Comparison of ENCODE assay signal across 1 cellular context in genomic region chr6:138568997-138569396, GRCh38.
TF ChIP-seq lines count a peak whose summit lies in the region.

No MANE protein-coding gene starts in this region.

TF ChIP-seq in GM23338, 12 proteins besides CTCF, POLR2A, EP300 and RAD21 (continued from another document):
- TF ChIP-seq ZNF462 (CRISPR knock-in tag; IDR thresholded peaks at IDR 0.05) (no peak), STAT1 (IDR thresholded peaks at IDR 0.05; ENCODE audit: unreplicated experiment) (no peak), JUNB (IDR thresholded peaks at IDR 0.05; ENCODE audit: unreplicated experiment) (no peak), POLR2AphosphoS5 (IDR thresholded peaks at IDR 0.05; ENCODE audit: low read depth) (no peak), ZNF331 (CRISPR knock-in tag; IDR thresholded peaks at IDR 0.05; ENCODE audit: low read depth) (no peak), REST (IDR thresholded peaks at IDR 0.05; ENCODE audit: unreplicated experiment) (no peak), ZNF114 (CRISPR knock-in tag; IDR thresholded peaks at IDR 0.05) (no peak), ETS1 (IDR thresholded peaks at IDR 0.05) (no peak)
TF ChIP-seq in GM23338: peak in this region for 0.
